ENCODE assay signal across 22 cellular contexts in genomic region chr1:43743206-43743605, GRCh38. TPM values are rescaled to one million over a fixed set of nuclear protein-coding genes. Genes with fewer than 3 reads are reported as not detected.
DNase-seq lines count a peak whose midpoint lies in the region; ATAC-seq and TF ChIP-seq lines count a peak whose summit lies in the region.
"Had no signal": no experiment of that assay in that cellular context is flagged by ENCODE, and none has a peak within 500 bp of the region (broad histone marks: within the 10 kb centered on the region; RNA-seq: fewer than 3 reads in every experiment).

No MANE protein-coding gene starts in this region.

- DNase-seq in NCI-H748 (lab: John Stamatoyannopoulos, UW; ENCODE audit: unreplicated experiment) = peak; percentile 52
- no peak for DNase-seq in NCI-H748 treated with DMSO at 0.1 percent for 48 hours (lab: John Stamatoyannopoulos, UW)
- DNase-seq in NCI-H2029 treated with DMSO at 0.1 percent for 48 hours (lab: John Stamatoyannopoulos, UW) = peak; percentile 96
- peak; percentile 54 for DNase-seq in NCI-H2196 (lab: John Stamatoyannopoulos, UW; ENCODE audit: unreplicated experiment)
- peak; percentile 22 for DNase-seq in left cardiac atrium
- no peak for DNase-seq in amygdala (lab: John Stamatoyannopoulos, UW)
- no peak for DNase-seq in upper lobe of left lung
- DNase-seq: COR-L47, EL, HCEC 1CT, NCI-H1436 treated with DMSO at 0.1 percent for 48 hours, NCI-H2081, NCI-H526, OCI-M1, SHP77 treated with DMSO at 0.1 percent for 48 hours, SK-N-SH, T-cell had no signal

- H3K27me3 ChIP-seq in upper lobe of left lung = no peaks in the 10 kb centered on the region

- TF ChIP-seq EP300 in upper lobe of left lung (IDR thresholded peaks at IDR 0.05) = no peak

- no peak overlapping the region for H3K27ac ChIP-seq in upper lobe of left lung
- H3K27ac ChIP-seq: HL-60, KMS-11 had no signal

- TF ChIP-seq POLR2A in upper lobe of left lung (IDR thresholded peaks at IDR 0.05) = no peak

- peaks cover 0 to 13% (median 0%) of the 10 kb centered on the region in 4 donors for H3K36me3 ChIP-seq in upper lobe of left lung

- WGBS in upper lobe of left lung, 2 donors = 81 to 91% methylated on average over 1 of the region's 1 CpG

- no peaks in the 10 kb centered on the region for H3K9me3 ChIP-seq in upper lobe of left lung
- H3K9me3 ChIP-seq: SK-N-SH had no signal

- TF ChIP-seq CTCF in upper lobe of left lung (IDR thresholded peaks at IDR 0.05) = no peak

- no peaks in the 10 kb centered on the region for H3K4me1 ChIP-seq in upper lobe of left lung

- intact Hi-C loops in left cardiac atrium (cut with DNase I) = no loop called here

- H3K4me3 ChIP-seq in upper lobe of left lung = no peak overlapping the region
- H3K4me3 ChIP-seq: GM12878, GM23338 had no signal

- ATAC-seq in left cardiac atrium (peak; percentile 81 to 90), GM19035 (IDR thresholded peaks at IDR 0.05; ENCODE audit: unreplicated experiment) (no peak), upper lobe of left lung (ENCODE audit: low FRiP score in 2 of 2) (no peak)
- ATAC-seq: GM12878, GM23338, T-cell had no signal

RNA-seq across cellular contexts. Expression of gene ST3GAL3, which starts 35.9 kb away (rescaled TPM):
- total RNA-seq in left cardiac atrium = 10 to 100 TPM; 19.4 to 25.9 TPM
- 10 to 100 TPM; 14.4 to 46.1 (median 19.2) TPM for total RNA-seq in upper lobe of left lung

Comparison
In these comparisons a context has a peak if more than half of its experiments do, and no peak if none do; other contexts are left out.
1. DNase-seq: peak in NCI-H748 (single experiment), NCI-H2029 treated with DMSO at 0.1 percent for 48 hours (single experiment), NCI-H2196 (single experiment) and left cardiac atrium (single experiment); none in NCI-H748 treated with DMSO at 0.1 percent for 48 hours (single experiment), amygdala (0 of 56) and upper lobe of left lung (0 of 2).
2. ATAC-seq: peak in left cardiac atrium (2 of 2); none in GM19035 (single experiment) and upper lobe of left lung (0 of 2).